ENCODE assay signal across 8 cellular contexts in the genomic region with DNA sequence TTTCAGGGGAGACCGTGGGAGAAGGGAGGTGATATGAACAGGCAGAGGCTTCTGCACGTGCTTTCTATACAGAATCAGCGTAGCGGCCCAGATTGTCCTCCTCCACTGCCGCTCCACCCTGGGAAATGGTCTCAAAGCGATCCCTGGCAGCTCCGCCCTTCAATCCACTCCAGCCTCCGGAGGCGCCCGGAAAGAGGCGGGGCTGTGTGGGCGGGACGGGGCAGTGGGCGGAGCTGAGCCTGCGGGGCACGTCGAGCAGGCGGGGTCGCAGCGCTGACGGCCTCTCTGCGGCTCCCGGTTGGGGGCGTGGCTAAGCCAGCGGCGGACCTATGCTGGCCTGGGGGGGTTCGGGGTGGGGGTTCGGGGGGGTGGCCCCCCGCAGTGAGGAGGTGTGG. TPM values are rescaled to one million over a fixed set of nuclear protein-coding genes. Genes with fewer than 3 reads are reported as not detected.
DNase-seq lines count a peak whose midpoint lies in the region; ATAC-seq and TF ChIP-seq lines count a peak whose summit lies in the region.

No MANE protein-coding gene starts in this region.

- no peak overlapping the region for H3T11ph ChIP-seq in H9 (ENCODE audit: low read length)

- H3K4me3 Mint-ChIP-seq in H9, result peak overlapping the region; percentile 40 to 61; a peak in 4 of 5 replicates
- H3K4me3 Mint-ChIP-seq in activated naive CD4-positive, alpha-beta T cell treated with anti-CD3 and anti-CD28 coated beads, Interleukin-2, amount 50 U/mL, for 24 hours, result peak overlapping the region; percentile 77

- DNase-seq in Daoy (ENCODE audit: low read depth) (peak; percentile 85), H9 (peak; percentile 91), MG63 (peak; percentile 79), Right ventricle myocardium inferior (ENCODE audit: missing footprints) (peak; percentile 93), pons (ENCODE audit: low spot score) (peak; percentile 73), tibial artery (peak; percentile 58 to 84)

- no peak overlapping the region for H3K14ac ChIP-seq in H9 (ENCODE audit: insufficient read depth, low read length)

- H3K9me3 ChIP-seq in H9 (ENCODE audit: control insufficient read depth, low read depth, low read length) (peaks cover 9% of the 10 kb centered on the region), MG63 (no peaks in the 10 kb centered on the region), tibial artery (no peaks in the 10 kb centered on the region)

- H3K4me3 ChIP-seq in MG63 (peak overlapping the region; percentile 24), tibial artery (peak overlapping the region; percentile 51 to 61)

- H3K36me3 ChIP-seq in MG63, result no peaks in the 10 kb centered on the region
- H3K36me3 ChIP-seq in tibial artery, result no peaks in the 10 kb centered on the region

- intact Hi-C loops in Right ventricle myocardium inferior (cut with DNase I), result loop anchor here (2.0 kb wide), 1 partner anchor 99 kb away; the partner anchor contains the start of gene INTS6L
- intact Hi-C loops in tibial artery (cut with DNase I; ENCODE audit: low total_unique reads), result no loop called here

- no peak overlapping the region for H2AFZ ChIP-seq in H9 (ENCODE audit: low read length)

- H3K23ac ChIP-seq in H9 (ENCODE audit: insufficient read length, low read depth, low read length), result no peak overlapping the region

- H2BK120ac ChIP-seq in H9 (ENCODE audit: low read depth, low read length, poor library complexity, severe bottlenecking), result no peak overlapping the region

- H3K23me2 ChIP-seq in H9 (ENCODE audit: insufficient read length, low read depth, low read length, poor library complexity, severe bottlenecking), result peaks cover 2% of the 10 kb centered on the region

- H3K18ac ChIP-seq in H9 (ENCODE audit: insufficient read length, low read depth, low read length), result no peak overlapping the region

- no peak overlapping the region for H2BK15ac ChIP-seq in H9 (ENCODE audit: low read depth, low read length)

- TF ChIP-seq CTCF in H9 (conservative IDR thresholded peaks at IDR 0.05) (no peak), tibial artery (IDR thresholded peaks at IDR 0.05) (no peak)

- H3K4me1 ChIP-seq in H9 (ENCODE audit: insufficient read depth, low read length) (peaks cover 4% of the 10 kb centered on the region; the same call in 1 of the 2 replicates), tibial artery (peaks cover 0 to 5% (median 2%) of the 10 kb centered on the region in 4 donors)

- peaks cover 7 to 22% (median 22%) of the 10 kb centered on the region in 3 experiments; a peak in 6 of 7 replicates for H3K36me3 Mint-ChIP-seq in H9 (ENCODE audit: insufficient read depth in 1 of 3, low read depth in 3 of 3)
- no peaks in the 10 kb centered on the region for H3K36me3 Mint-ChIP-seq in activated naive CD4-positive, alpha-beta T cell treated with anti-CD3 and anti-CD28 coated beads, Interleukin-2, amount 50 U/mL, for 24 hours

- no CpG with 5 or more reads among the region's 29 CpGs for WGBS in H9 (ENCODE audit: extremely low coverage, insufficient read length, low lambda C conversion rate)

- no peak overlapping the region for H3K27ac ChIP-seq in H9 (ENCODE audit: insufficient read length, low read depth, low read length)
- no peak overlapping the region for H3K27ac ChIP-seq in tibial artery

- H3K4me2 ChIP-seq in H9 (ENCODE audit: insufficient read depth, insufficient read length, low read length), result peak overlapping the region; percentile 26

- no peak overlapping the region for H4K91ac ChIP-seq in H9 (ENCODE audit: insufficient read length, low read depth, low read length)

- H4K20me1 ChIP-seq in H9 (ENCODE audit: control insufficient read depth, insufficient read depth, insufficient read length), result no peaks in the 10 kb centered on the region

- peaks cover 15 to 24% of the 10 kb centered on the region in 2 experiments for H3K4me1 Mint-ChIP-seq in H9
- H3K4me1 Mint-ChIP-seq in activated naive CD4-positive, alpha-beta T cell treated with anti-CD3 and anti-CD28 coated beads, Interleukin-2, amount 50 U/mL, for 24 hours, result peaks cover 12% of the 10 kb centered on the region

- H3K27me3 ChIP-seq in H9 (ENCODE audit: insufficient read depth, low read length) (no peaks in the 10 kb centered on the region), MG63 (no peaks in the 10 kb centered on the region), tibial artery (no peaks in the 10 kb centered on the region)

- H3K9me3 Mint-ChIP-seq in H9, result peaks cover 43 to 64% of the 10 kb centered on the region in 2 experiments
- no peaks in the 10 kb centered on the region for H3K9me3 Mint-ChIP-seq in activated naive CD4-positive, alpha-beta T cell treated with anti-CD3 and anti-CD28 coated beads, Interleukin-2, amount 50 U/mL, for 24 hours

- H3K4ac ChIP-seq in H9 (ENCODE audit: low read depth, low read length), result no peak overlapping the region

- no peaks in the 10 kb centered on the region for H3K79me1 ChIP-seq in H9 (ENCODE audit: insufficient read depth, low read depth, low read length, poor library complexity, severe bottlenecking)

- H2BK5ac ChIP-seq in H9 (ENCODE audit: insufficient read length, low read length), result no peak overlapping the region

- H2BK12ac ChIP-seq in H9 (ENCODE audit: insufficient read length, low read depth, low read length), result no peak overlapping the region

- no peak overlapping the region for H4K5ac ChIP-seq in H9 (ENCODE audit: insufficient read length, low read depth, low read length)

- peaks cover 8% of the 10 kb centered on the region for H3K27me3 Mint-ChIP-seq in H9 (ENCODE audit: low read depth)
- no peaks in the 10 kb centered on the region for H3K27me3 Mint-ChIP-seq in activated naive CD4-positive, alpha-beta T cell treated with anti-CD3 and anti-CD28 coated beads, Interleukin-2, amount 50 U/mL, for 24 hours

- H3K27ac Mint-ChIP-seq in H9, result no peak overlapping the region
- no peak overlapping the region for H3K27ac Mint-ChIP-seq in activated naive CD4-positive, alpha-beta T cell treated with anti-CD3 and anti-CD28 coated beads, Interleukin-2, amount 50 U/mL, for 24 hours

- no peak overlapping the region for H3K56ac ChIP-seq in H9 (ENCODE audit: insufficient read length, low read depth, low read length)

- no peak overlapping the region for H2BK20ac ChIP-seq in H9 (ENCODE audit: low read depth, low read length, poor library complexity, severe bottlenecking)

- no peaks in the 10 kb centered on the region for H3K79me2 ChIP-seq in H9 (ENCODE audit: insufficient read depth, low read length)

- no peak overlapping the region for H3K9ac ChIP-seq in H9 (ENCODE audit: extremely low read depth, insufficient read length, low read length)

- H4K8ac ChIP-seq in H9 (replicated peaks; ENCODE audit: insufficient read length, low read depth, low read length), result no peak overlapping the region

- ATAC-seq in SK-N-SH treated with all-trans-retinoic acid at 6 μM for 48 hours (peak; percentile 88), Right ventricle myocardium inferior (peak; percentile 99)

- no peak overlapping the region for H2AK5ac ChIP-seq in H9 (ENCODE audit: insufficient read length, low read length)

TF ChIP-seq in SK-N-SH treated with all-trans-retinoic acid at 6 μM for 48 hours, 23 proteins besides CTCF, POLR2A, EP300 and RAD21:
- TF ChIP-seq GLIS3 (CRISPR knock-in tag; IDR thresholded peaks at IDR 0.05) (no peak), ZNF70 (CRISPR knock-in tag; IDR thresholded peaks at IDR 0.05) (peak; percentile 48)

RNA-seq across cellular contexts. Expression of gene SMIM10L2A, which starts 0.2 kb away (rescaled TPM):
- total RNA-seq in Daoy (2014; rRNA removed; shearing (Covaris generic)), result 0.12 and 0.17 TPM in 2 replicates
- 18.1 and 18.3 TPM in 2 replicates for total RNA-seq in H9 (2021)
- 0.46 TPM in 1 of 2 replicates, not detected in the other for total RNA-seq in MG63 (2014; rRNA removed; shearing (Covaris generic); ENCODE audit: low replicate concordance)
- total RNA-seq in Right ventricle myocardium inferior, result 1.3 TPM
